ENCODE assay signal across 8 cellular contexts in the genomic region with DNA sequence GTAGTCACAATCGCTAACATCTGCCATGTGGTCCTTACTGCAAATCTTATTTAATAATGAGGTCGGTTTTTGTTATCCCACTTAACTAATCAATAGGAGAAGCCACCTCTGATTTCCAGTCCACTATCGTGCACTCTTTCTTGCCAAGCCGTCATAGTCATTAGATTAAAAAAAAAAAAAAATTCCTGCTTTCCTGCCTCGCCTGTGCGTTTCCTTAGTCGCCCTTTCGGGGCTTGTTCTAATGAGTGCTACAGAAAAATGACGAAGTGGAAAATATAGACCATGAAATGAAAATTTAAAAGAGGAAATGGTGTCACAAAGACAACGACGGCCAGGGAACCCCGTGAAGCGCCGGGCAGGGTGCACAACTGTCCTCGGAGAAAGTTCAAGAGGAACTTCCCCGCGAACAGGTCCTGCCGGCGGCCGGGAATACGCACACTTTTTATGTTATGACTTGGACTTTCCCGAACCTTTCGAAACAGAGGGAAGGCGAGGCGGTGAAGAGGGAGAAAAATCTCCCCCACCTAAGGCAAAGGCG. TPM values are rescaled to one million over a fixed set of nuclear protein-coding genes. Genes with fewer than 3 reads are reported as not detected.
DNase-seq lines count a peak whose midpoint lies in the region; ATAC-seq, FAIRE-seq and TF ChIP-seq lines count a peak whose summit lies in the region.

No MANE protein-coding gene starts in this region.

- no peaks in the 10 kb centered on the region for H3K36me3 ChIP-seq in bronchial epithelial cell (ENCODE audit: control insufficient read depth, insufficient read depth, low read length)

- H3K27ac ChIP-seq in 22Rv1, result peak overlapping the region; percentile 93

- peak overlapping the region; percentile 79 for H3K4me3 ChIP-seq in bronchial epithelial cell (ENCODE audit: low read depth, low read length)

- DNase-seq in SIG-M5 treated with dmso at 0.1 percent for 504 hours (lab: John Stamatoyannopoulos, UW; ENCODE audit: unreplicated experiment), result peak; percentile 82
- DNase-seq in bronchial epithelial cell (ENCODE audit: low read depth), result peak; percentile 28
- no peak for DNase-seq in left lobe of liver (ENCODE audit: low spot score)
- DNase-seq in stimulated activated CD8-positive, alpha-beta memory T cell treated with anti-CD3 and anti-CD28 coated beads, Interleukin-15, amount 100 ng/mL, for 1 hour (ENCODE audit: low read depth), result peak; percentile 27
- no peak for DNase-seq in SHP77 (lab: John Stamatoyannopoulos, UW)

- FAIRE-seq in bronchial epithelial cell (lab: Jason Lieb, UNC), result no peak

- TF ChIP-seq CTCF in 22Rv1 (IDR thresholded peaks at IDR 0.05) (no peak), bronchial epithelial cell (IDR thresholded peaks at IDR 0.05; ENCODE audit: insufficient read depth, low read length, severe bottlenecking) (no peak)

- H3K27me3 ChIP-seq in bronchial epithelial cell (ENCODE audit: control insufficient read depth, insufficient read depth, low read length), result no peaks in the 10 kb centered on the region

- ATAC-seq in GM18867 (IDR thresholded peaks at IDR 0.05; ENCODE audit: unreplicated experiment) (peak; percentile 22), HG03108 (IDR thresholded peaks at IDR 0.05; ENCODE audit: unreplicated experiment) (peak; percentile 18), left lobe of liver (peak; percentile 26)

RNA-seq across cellular contexts. Expression of a gene that starts 0.3 kb away (rescaled TPM):
- total RNA-seq in bronchial epithelial cell, result 32.9 and 37.6 TPM in 2 replicates
- total RNA-seq in left lobe of liver, result 16.4 TPM

Comparison
In these comparisons a context has a peak if more than half of its experiments do, and no peak if none do; other contexts are left out.
1. DNase-seq: peak in SIG-M5 treated with dmso at 0.1 percent for 504 hours (single experiment), bronchial epithelial cell (single experiment) and stimulated activated CD8-positive, alpha-beta memory T cell treated with anti-CD3 and anti-CD28 coated beads, Interleukin-15, amount 100 ng/mL, for 1 hour (single experiment); none in left lobe of liver (single experiment) and SHP77 (0 of 2).
2. Peak in every context shown above with its lines, with median percentiles within 50 percentile points of each other: ATAC-seq.